In genomic region chr22:25109878-25110595, GRCh38 we compare ENCODE assay signal across 9 cellular contexts.
DNase-seq lines count a peak whose midpoint lies in the region; ATAC-seq, FAIRE-seq and TF ChIP-seq lines count a peak whose summit lies in the region.
"Had no signal": no experiment of that assay in that cellular context is flagged by ENCODE, and none has a peak within 500 bp of the region (broad histone marks: within the 10 kb centered on the region; RNA-seq: fewer than 3 reads in every experiment).

No MANE protein-coding gene starts in this region.

- H3K4me1 ChIP-seq in keratinocyte (ENCODE audit: control insufficient read depth, extremely low read depth, insufficient read depth, low read length) (peaks cover 44% of the 10 kb centered on the region), skeletal muscle tissue (ENCODE audit: control insufficient read depth in 3 of 3, insufficient read depth in 3 of 3, low read length in 3 of 3) (peaks cover 36 to 39% (median 38%) of the 10 kb centered on the region in 3 donors)

- H3K36me3 ChIP-seq in keratinocyte (ENCODE audit: control insufficient read depth in 2 of 2, extremely low read depth in 1 of 2, insufficient read depth in 2 of 2, low read length in 2 of 2), result peaks cover 0 to 3% of the 10 kb centered on the region in 2 experiments
- H3K36me3 ChIP-seq in skeletal muscle tissue (ENCODE audit: control insufficient read depth in 3 of 3, insufficient read depth in 3 of 3, low read length in 3 of 3), result peaks cover 9 to 32% (median 12%) of the 10 kb centered on the region in 3 donors

- CTCF ChIA-PET in activated CD8-positive, alpha-beta T cell treated with anti-CD3 and anti-CD28 coated beads, Interleukin-2, amount 10 ng/mL, durations not matched to agents 7 days and 5 days (lab: Charles Lee), result interaction anchor here (1.4 to 3.1 kb wide), 8 partner anchors 11 to 297 kb away, joined by 3 to 17 read pairs (median 10); no protein-coding TSS in a partner anchor

- no peaks in the 10 kb centered on the region for H3K9me3 ChIP-seq in keratinocyte (ENCODE audit: control insufficient read depth, low read depth, low read length)
- no peaks in the 10 kb centered on the region for H3K9me3 ChIP-seq in skeletal muscle tissue (ENCODE audit: control insufficient read depth in 3 of 3, low read length in 3 of 3)

- no peaks in the 10 kb centered on the region for H4K20me1 ChIP-seq in keratinocyte (ENCODE audit: control insufficient read depth, extremely low read depth, insufficient read depth, low read length)

- H3K27me3 Mint-ChIP-seq in activated CD8-positive, alpha-beta T cell treated with anti-CD3 and anti-CD28 coated beads, Interleukin-2, amount 10 ng/mL, durations not matched to agents 7 days and 5 days (ENCODE audit: low read depth), result no peaks in the 10 kb centered on the region

- no peak overlapping the region for H3K4me3 ChIP-seq in keratinocyte (ENCODE audit: control insufficient read depth in 2 of 3, extremely low read depth in 1 of 3, insufficient read depth in 2 of 3, low read depth in 1 of 3, low read length in 3 of 3)
- peak overlapping the region in 2 of 3 donors; percentile 82 to 95 for H3K4me3 ChIP-seq in skeletal muscle tissue (ENCODE audit: low read length in 3 of 3)

- H3K36me3 Mint-ChIP-seq in activated CD8-positive, alpha-beta T cell treated with anti-CD3 and anti-CD28 coated beads, Interleukin-2, amount 10 ng/mL, durations not matched to agents 7 days and 5 days (ENCODE audit: low read depth), result no peaks in the 10 kb centered on the region

- DNase-seq in HT-29 (ENCODE audit: low spot score) (peak; percentile 7), keratinocyte (ENCODE audit: low read depth, low spot score) (no peak), T1000 (lab: John Stamatoyannopoulos, UW) (no peak), NCI-H2171 treated with DMSO at 0.1 percent for 48 hours (lab: John Stamatoyannopoulos, UW) (no peak), mesenteric fat pad (ENCODE audit: low spot score) (no peak)
- no peak for DNase-seq in activated CD8-positive, alpha-beta T cell treated with anti-CD3 and anti-CD28 coated beads, Interleukin-2, amount 10 ng/mL, durations not matched to agents 7 days and 5 days

- peak overlapping the region; percentile 90 for H3K4me2 ChIP-seq in keratinocyte (ENCODE audit: control insufficient read depth, extremely low read depth, insufficient read depth, low read depth, low read length)

- no peak for TF ChIP-seq CTCF in keratinocyte (optimal IDR thresholded peaks at IDR 0.05 in 1 of 3, IDR thresholded peaks at IDR 0.05 in 1 of 3, conservative IDR thresholded peaks at IDR 0.05 in 1 of 3; ENCODE audit: extremely low read depth in 1 of 3, insufficient read depth in 2 of 3, low read length in 3 of 3)

- no peaks in the 10 kb centered on the region for H3K79me2 ChIP-seq in keratinocyte (ENCODE audit: control insufficient read depth, insufficient read depth, low read length)

- H3K9me1 ChIP-seq in keratinocyte (ENCODE audit: control insufficient read depth, extremely low read depth, insufficient read depth, low read length), result peaks cover 4% of the 10 kb centered on the region

- peaks cover 20% of the 10 kb centered on the region for H3K4me1 Mint-ChIP-seq in activated CD8-positive, alpha-beta T cell treated with anti-CD3 and anti-CD28 coated beads, Interleukin-2, amount 10 ng/mL, durations not matched to agents 7 days and 5 days (ENCODE audit: low read depth)

- H3K27me3 ChIP-seq in keratinocyte (ENCODE audit: control insufficient read depth, extremely low read depth, insufficient read depth, low read length) (no peaks in the 10 kb centered on the region), skeletal muscle tissue (ENCODE audit: control insufficient read depth in 3 of 3, insufficient read depth in 3 of 3, low read length in 3 of 3) (no peaks in the 10 kb centered on the region)

- ATAC-seq in activated CD8-positive, alpha-beta T cell treated with anti-CD3 and anti-CD28 coated beads, Interleukin-2, amount 10 ng/mL, durations not matched to agents 7 days and 5 days, result no peak

- no peaks in the 10 kb centered on the region for H3K9me3 Mint-ChIP-seq in activated CD8-positive, alpha-beta T cell treated with anti-CD3 and anti-CD28 coated beads, Interleukin-2, amount 10 ng/mL, durations not matched to agents 7 days and 5 days (ENCODE audit: insufficient read depth)

- peak overlapping the region; percentile 39 for H3K27ac Mint-ChIP-seq in activated CD8-positive, alpha-beta T cell treated with anti-CD3 and anti-CD28 coated beads, Interleukin-2, amount 10 ng/mL, durations not matched to agents 7 days and 5 days

- H3K4me3 Mint-ChIP-seq in activated CD8-positive, alpha-beta T cell treated with anti-CD3 and anti-CD28 coated beads, Interleukin-2, amount 10 ng/mL, durations not matched to agents 7 days and 5 days, result peak overlapping the region; percentile 71

- POLR2A ChIA-PET in activated CD8-positive, alpha-beta T cell treated with anti-CD3 and anti-CD28 coated beads, Interleukin-2, amount 10 ng/mL, durations not matched to agents 7 days and 5 days (lab: Charles Lee), result no interaction called here

- H3K27ac ChIP-seq in keratinocyte (ENCODE audit: control insufficient read depth, insufficient read depth, low read length) (peak overlapping the region; percentile 87), skeletal muscle tissue (ENCODE audit: low read depth, low read length) (peak overlapping the region; percentile 95)

- no peak overlapping the region for H2AFZ ChIP-seq in keratinocyte (ENCODE audit: control insufficient read depth, low read length)

- peak overlapping the region; percentile 73 for H3K9ac ChIP-seq in keratinocyte (ENCODE audit: control insufficient read depth, extremely low read depth, insufficient read depth, low read length)
- peak overlapping the region in 2 of 3 donors; percentile 67 to 97 for H3K9ac ChIP-seq in skeletal muscle tissue (ENCODE audit: low read depth in 1 of 3, low read length in 3 of 3)

- dilution Hi-C loops in keratinocyte (cut with MboI; ENCODE audit: extremely low pct_ligation_motif_present, low sequenced_read_pairs), result no loop called here

- no peak for FAIRE-seq in keratinocyte (lab: Jason Lieb, UNC)
- FAIRE-seq: HTR-8/SVneo, TTC549 had no signal

Comparison
In these comparisons a context has a peak if more than half of its experiments do, and no peak if none do; other contexts are left out.
1. H3K4me3 ChIP-seq: peak in skeletal muscle tissue (2 of 3); none in keratinocyte (0 of 3).